2 cellular contexts compared by ENCODE assay signal in genomic region chr17:2214047-2214717, GRCh38.
TF ChIP-seq lines count a peak whose summit lies in the region.

No MANE protein-coding gene starts in this region.

TF ChIP-seq in IMR-90, 13 proteins besides CTCF, POLR2A, EP300 and RAD21 (continued from another document):
- peak; percentile 63; the same call in 1 of the 2 replicates for TF ChIP-seq BHLHE40 (IDR thresholded peaks at IDR 0.05; ENCODE audit: low read depth, low read length)
- no peak for TF ChIP-seq RCOR1 (IDR thresholded peaks at IDR 0.05; ENCODE audit: insufficient replicate concordance, low read length)
- no peak for TF ChIP-seq USF2 (IDR thresholded peaks at IDR 0.05; ENCODE audit: low read depth, low read length)
- TF ChIP-seq NFE2L2 (IDR thresholded peaks at IDR 0.05; ENCODE audit: low read depth, low read length): no peak
- peak; percentile 37; the same call in 1 of the 2 replicates for TF ChIP-seq MAFK (IDR thresholded peaks at IDR 0.05; ENCODE audit: low read depth, low read length)
- no peak for TF ChIP-seq RFX5 (IDR thresholded peaks at IDR 0.05; ENCODE audit: low read depth, low read length)
- TF ChIP-seq CHD1 (IDR thresholded peaks at IDR 0.05; ENCODE audit: low read depth, low read length): peak; percentile 93; the same call in 1 of the 2 replicates
- TF ChIP-seq ELK1 (IDR thresholded peaks at IDR 0.05; ENCODE audit: borderline replicate concordance, low read depth, low read length): no peak
TF ChIP-seq in IMR-90: peak in this region for 8.

TF ChIP-seq in GM12878, 131 proteins besides CTCF, POLR2A, EP300 and RAD21 (continued from another document):
- no peak for TF ChIP-seq ZBTB11 (CRISPR knock-in tag; IDR thresholded peaks at IDR 0.05)
- no peak for TF ChIP-seq SP1 (IDR thresholded peaks at IDR 0.05; ENCODE audit: low read depth, low read length)
- no peak for TF ChIP-seq CHD4 (IDR thresholded peaks at IDR 0.05)
- TF ChIP-seq ATF2 (IDR thresholded peaks at IDR 0.05; ENCODE audit: low read length): no peak
- TF ChIP-seq NFYA (IDR thresholded peaks at IDR 0.05; ENCODE audit: borderline replicate concordance, low read depth, low read length): no peak
- TF ChIP-seq ZBED1 (IDR thresholded peaks at IDR 0.05; ENCODE audit: borderline replicate concordance): no peak
- TF ChIP-seq MTA3 (IDR thresholded peaks at IDR 0.05; ENCODE audit: borderline replicate concordance, low read length): no peak
- TF ChIP-seq MEF2B (IDR thresholded peaks at IDR 0.05; ENCODE audit: partially characterized antibody, poor library complexity, severe bottlenecking): no peak
- TF ChIP-seq BCLAF1 (IDR thresholded peaks at IDR 0.05): no peak
- no peak for TF ChIP-seq NR2C2 (IDR thresholded peaks at IDR 0.05; ENCODE audit: borderline replicate concordance, control insufficient read depth, insufficient read length, low read depth)
- no peak for TF ChIP-seq PRDM15 (CRISPR knock-in tag; IDR thresholded peaks at IDR 0.05)
- no peak for TF ChIP-seq MTA2 (IDR thresholded peaks at IDR 0.05; ENCODE audit: low read depth)
- no peak for TF ChIP-seq IRF4 (IDR thresholded peaks at IDR 0.05; ENCODE audit: low read depth, low read length)
- no peak for TF ChIP-seq JUND (IDR thresholded peaks at IDR 0.05; ENCODE audit: low read depth, low read length)
